Comparison of ENCODE assay signal across 14 cellular contexts in genomic region chr2:113878743-113879142, GRCh38. TPM values are rescaled to one million over a fixed set of nuclear protein-coding genes. Genes with fewer than 3 reads are reported as not detected.
DNase-seq lines count a peak whose midpoint lies in the region; ATAC-seq and TF ChIP-seq lines count a peak whose summit lies in the region.
"Had no signal": no experiment of that assay in that cellular context is flagged by ENCODE, and none has a peak within 500 bp of the region (broad histone marks: within the 10 kb centered on the region; RNA-seq: fewer than 3 reads in every experiment).

No MANE protein-coding gene starts in this region.

- H3F3A ChIP-seq in PC-3 (ENCODE audit: low read length, unreplicated experiment): peaks cover 7% of the 10 kb centered on the region

- no peaks in the 10 kb centered on the region for H4K20me1 ChIP-seq in PC-3 (ENCODE audit: low read length)
- H4K20me1 ChIP-seq in hepatocyte (ENCODE audit: insufficient read depth, poor library complexity, severe bottlenecking): no peaks in the 10 kb centered on the region

- TF ChIP-seq CTCF in Calu3 (IDR thresholded peaks at IDR 0.05; ENCODE audit: unreplicated experiment) (no peak), PC-3 (conservative IDR thresholded peaks at IDR 0.05; ENCODE audit: low read depth, low read length) (no peak), hepatocyte (IDR thresholded peaks at IDR 0.05; ENCODE audit: poor library complexity) (no peak)

- H3K4me2 ChIP-seq in PC-3 (ENCODE audit: low read length) (peak overlapping the region; percentile 44), hepatocyte (peak overlapping the region; percentile 47)

- H3K9me3 ChIP-seq in PC-3 (ENCODE audit: low read length) (no peaks in the 10 kb centered on the region), hepatocyte (ENCODE audit: low read depth) (no peaks in the 10 kb centered on the region)
- H3K9me3 ChIP-seq: pancreas, stomach had no signal

- BruUV-seq in Calu3 (replicated peaks; lab: Mats Ljungman, UMichigan): no TSS peak
- BruUV-seq in PC-3 (replicated peaks; lab: Mats Ljungman, UMichigan): no TSS peak

- H2AFZ ChIP-seq in PC-3 (ENCODE audit: low read length) (no peak overlapping the region), hepatocyte (no peak overlapping the region)

- peaks cover 39% of the 10 kb centered on the region for H3K4me1 Mint-ChIP-seq in Calu3 (ENCODE audit: low read depth, unreplicated experiment)

- H3K9me2 ChIP-seq in PC-3 (replicated peaks; ENCODE audit: low read length) (no peaks in the 10 kb centered on the region), hepatocyte (replicated peaks; ENCODE audit: insufficient read depth) (no peaks in the 10 kb centered on the region)

- H3K27ac Mint-ChIP-seq in Calu3 (ENCODE audit: unreplicated experiment): peak overlapping the region; percentile 91
- H3K27ac Mint-ChIP-seq: effector memory CD8-positive, alpha-beta T cell; immature natural killer cell had no signal

- no peak overlapping the region for H3K4me3 Mint-ChIP-seq in Calu3 (ENCODE audit: low read depth, unreplicated experiment)
- H3K4me3 Mint-ChIP-seq: effector memory CD8-positive, alpha-beta T cell; immature natural killer cell had no signal

- H3K9me3 Mint-ChIP-seq in Calu3 (ENCODE audit: low read depth, unreplicated experiment): no peaks in the 10 kb centered on the region
- H3K9me3 Mint-ChIP-seq: effector memory CD8-positive, alpha-beta T cell; immature natural killer cell had no signal

- intact Hi-C loops in Calu3 (cut with micrococcal nuclease; ENCODE audit: unreplicated experiment): loop anchor here (5.0 kb wide), 1 partner anchor 86 kb away; no protein-coding TSS in a partner anchor
- intact Hi-C loops in PC-3 (cut with micrococcal nuclease): loop anchor here (1.0 to 2.0 kb wide), 2 partner anchors 8 to 122 kb away; partner anchors contain the start of gene SLC35F5

- no peaks in the 10 kb centered on the region for H3K36me3 ChIP-seq in PC-3 (ENCODE audit: low read depth, low read length)
- no peaks in the 10 kb centered on the region for H3K36me3 ChIP-seq in hepatocyte (replicated peaks; ENCODE audit: insufficient read depth, low read depth)
- H3K36me3 ChIP-seq: pancreas, stomach had no signal

- H3K27ac ChIP-seq in PC-3 (ENCODE audit: low read length) (peak overlapping the region; percentile 72), hepatocyte (peak overlapping the region; percentile 70)
- H3K27ac ChIP-seq: pancreas had no signal

- POLR2A ChIA-PET in PC-3 (lab: Charles Lee; ENCODE audit: unreplicated experiment): no interaction called here

- CTCF ChIA-PET in Calu3 (lab: Charles Lee): interaction anchor here (1.2 kb wide), 1 partner anchor 672 kb away, joined by 3 read pairs; no protein-coding TSS in a partner anchor
- CTCF ChIA-PET in PC-3 (lab: Charles Lee): no interaction called here

- H3K79me2 ChIP-seq in PC-3 (ENCODE audit: low read length) (no peaks in the 10 kb centered on the region), hepatocyte (no peaks in the 10 kb centered on the region)

- no peak overlapping the region for H3K9ac ChIP-seq in PC-3 (ENCODE audit: low read length)

- ATAC-seq in PC-3 (no peak), GM18870 (IDR thresholded peaks at IDR 0.05; ENCODE audit: unreplicated experiment) (no peak)
- ATAC-seq: effector memory CD8-positive, alpha-beta T cell; pancreas had no signal

- H3K4me1 ChIP-seq in PC-3 (ENCODE audit: insufficient read depth, low read length) (peaks cover 41% of the 10 kb centered on the region), hepatocyte (ENCODE audit: insufficient read depth) (peaks cover 17% of the 10 kb centered on the region)

- H3K4me3 ChIP-seq in PC-3 (ENCODE audit: low read length) (peak overlapping the region; percentile 6; the same call in 1 of the 2 replicates), hepatocyte (no peak overlapping the region)
- H3K4me3 ChIP-seq: pancreas, stomach had no signal

- WGBS in hepatocyte (ENCODE audit: low lambda C conversion rate, missing lambda C conversion rate): 65% methylated on average over 1 of the region's 1 CpG

- DNase-seq in NCI-H1105 treated with DMSO at 0.1 percent for 48 hours (lab: John Stamatoyannopoulos, UW) (peak; percentile 64), NCI-H1105 (lab: John Stamatoyannopoulos, UW) (no peak), Calu3 (no peak), PC-3 (no peak), hepatocyte (ENCODE audit: low spot score) (no peak), NCI-H1417 treated with DMSO at 0.1 percent for 48 hours (lab: John Stamatoyannopoulos, UW) (no peak), glomerular visceral epithelial cell (ENCODE audit: extremely low spot score) (no peak)
- DNase-seq: activated gamma-delta T cell; effector memory CD8-positive, alpha-beta T cell; HCEC 1CT; immature natural killer cell; pancreas; stomach had no signal

- H3K27me3 Mint-ChIP-seq in Calu3 (ENCODE audit: unreplicated experiment): peaks cover 9% of the 10 kb centered on the region
- H3K27me3 Mint-ChIP-seq: effector memory CD8-positive, alpha-beta T cell had no signal

- peaks cover 20% of the 10 kb centered on the region for H3K36me3 Mint-ChIP-seq in Calu3 (ENCODE audit: insufficient read depth, unreplicated experiment)

- H3K27me3 ChIP-seq in PC-3 (ENCODE audit: low read length) (no peaks in the 10 kb centered on the region), hepatocyte (no peaks in the 10 kb centered on the region)
- H3K27me3 ChIP-seq: pancreas, stomach had no signal

RNA-seq across cellular contexts. Expression of gene ACTR3, which starts 11.1 kb away (rescaled TPM):
- total RNA-seq in Calu3 (2022) (277 and 296 TPM in 2 replicates), PC-3 (2014; rRNA removed) (177 and 197 TPM in 2 replicates), hepatocyte (180 and 194 TPM in 2 replicates)
- polyA plus RNA-seq in hepatocyte: 119 and 140 TPM in 2 replicates
